ENCODE assay signal across 8 cellular contexts in genomic region chr2:8836979-8837794, GRCh38. TPM values are rescaled to one million over a fixed set of nuclear protein-coding genes. Genes with fewer than 3 reads are reported as not detected.
DNase-seq lines count a peak whose midpoint lies in the region; ATAC-seq and TF ChIP-seq lines count a peak whose summit lies in the region.

KIDINS220 (minus strand) TSS chr2:8837613; CDS start chr2:8827093, 10,520 bp downstream.

- no peaks in the 10 kb centered on the region for H3K9me3 ChIP-seq in CD4-positive, CD25-positive, alpha-beta regulatory T cell (ENCODE audit: control insufficient read depth in 2 of 2, low read length in 2 of 2)
- H3K9me3 ChIP-seq in lung (ENCODE audit: control insufficient read depth in 2 of 2, insufficient read depth in 1 of 2, low read length in 1 of 2) = no peaks in the 10 kb centered on the region

- no peaks in the 10 kb centered on the region for H3K36me3 ChIP-seq in CD4-positive, CD25-positive, alpha-beta regulatory T cell (ENCODE audit: control insufficient read depth, insufficient read depth, low read length)
- H3K36me3 ChIP-seq in lung (ENCODE audit: control insufficient read depth in 2 of 2, insufficient read depth in 2 of 2, low read length in 2 of 2) = no peaks in the 10 kb centered on the region

- peaks cover 15 to 51% (median 34%) of the 10 kb centered on the region in 4 donors for H3K4me1 Mint-ChIP-seq in CD4-positive, CD25-positive, alpha-beta regulatory T cell

- 1% methylated on average over 65 to 67 of the region's 67 CpGs for WGBS in lung, 2 donors

- H3K4me3 ChIP-seq in CD4-positive, CD25-positive, alpha-beta regulatory T cell (ENCODE audit: low read depth, low read length) = peak within 1 kb of the TSS; percentile 94
- H3K4me3 ChIP-seq in lung = peak within 1 kb of the TSS; percentile 79

- H3K27ac ChIP-seq in CD4-positive, CD25-positive, alpha-beta regulatory T cell (ENCODE audit: insufficient read depth, low read length, poor library complexity, severe bottlenecking) = peak within 1 kb of the TSS; percentile 71
- peak within 1 kb of the TSS; percentile 68 to 81 for H3K27ac ChIP-seq in lung (ENCODE audit: low read depth in 1 of 2, low read length in 1 of 2)

- peak; percentile 96 to 97 for ATAC-seq in CD4-positive, CD25-positive, alpha-beta regulatory T cell (ENCODE audit: low read depth in 2 of 2)
- ATAC-seq in GM19395 (IDR thresholded peaks at IDR 0.05; ENCODE audit: unreplicated experiment) (peak; percentile 87), HG03558 (IDR thresholded peaks at IDR 0.05; ENCODE audit: extremely low read depth, unreplicated experiment) (peak; percentile 58), lung (ENCODE audit: insufficient read depth, low FRiP score) (peak; percentile 98)

- peak within 1 kb of the TSS; percentile 97 to 99 (median 99) for H3K27ac Mint-ChIP-seq in CD4-positive, CD25-positive, alpha-beta regulatory T cell

- H3K27me3 ChIP-seq in CD4-positive, CD25-positive, alpha-beta regulatory T cell (ENCODE audit: control insufficient read depth, insufficient read depth, low read length) = no peaks in the 10 kb centered on the region
- H3K27me3 ChIP-seq in lung (ENCODE audit: control insufficient read depth, insufficient read depth) = no peaks in the 10 kb centered on the region

- DNase-seq in CD4-positive, CD25-positive, alpha-beta regulatory T cell = peak; percentile 80 to 87 (median 84)
- DNase-seq in NCI-H748 treated with DMSO at 0.1 percent for 48 hours (lab: John Stamatoyannopoulos, UW) = peak; percentile 67
- peak; percentile 51 to 81 for DNase-seq in activated CD8-positive, alpha-beta memory T cell treated with anti-CD3 and anti-CD28 coated beads for 1 hour (ENCODE audit: extremely low read depth in 1 of 2, low read depth in 1 of 2)
- DNase-seq in effector CD4-positive, alpha-beta T cell = peak; percentile 78
- DNase-seq in lung (ENCODE audit: low spot score) = peak; percentile 86
- peak; percentile 73 to 82 (median 76) for DNase-seq in stimulated activated CD4-positive, alpha-beta T cell treated with anti-CD3 and anti-CD28 coated beads, TNF-alpha, amount 100 ng/mL, for 4 hours (ENCODE audit: low read depth in 3 of 3)

- H3K27me3 Mint-ChIP-seq in CD4-positive, CD25-positive, alpha-beta regulatory T cell = peaks cover 4% of the 10 kb centered on the region

- H3K9me3 Mint-ChIP-seq in CD4-positive, CD25-positive, alpha-beta regulatory T cell = peaks cover 0 to 2% (median 0%) of the 10 kb centered on the region in 7 donors

- no peak for TF ChIP-seq CTCF in lung (IDR thresholded peaks at IDR 0.05; ENCODE audit: control extremely low read depth, extremely low read depth)

- peaks cover 11% of the 10 kb centered on the region for H3K36me3 Mint-ChIP-seq in CD4-positive, CD25-positive, alpha-beta regulatory T cell

- H3K4me3 Mint-ChIP-seq in CD4-positive, CD25-positive, alpha-beta regulatory T cell = peak within 1 kb of the TSS; percentile 98 to 100 (median 100)

- H3K4me1 ChIP-seq in CD4-positive, CD25-positive, alpha-beta regulatory T cell (ENCODE audit: control insufficient read depth, insufficient read depth, low read length, poor library complexity, severe bottlenecking) = peaks cover 36% of the 10 kb centered on the region
- peaks cover 13% of the 10 kb centered on the region in 2 donors for H3K4me1 ChIP-seq in lung (ENCODE audit: control insufficient read depth in 2 of 2, insufficient read depth in 2 of 2, low read length in 2 of 2)

RNA-seq across cellular contexts. Expression of gene KIDINS220, which starts in this region (rescaled TPM):
- total RNA-seq in CD4-positive, CD25-positive, alpha-beta regulatory T cell = 52.2 TPM
- polyA plus RNA-seq in CD4-positive, CD25-positive, alpha-beta regulatory T cell = 10 to 100 TPM in 3 of 4 donors, 1 to 10 TPM in 1; 9.9 to 20.5 (median 18.9) TPM
- total RNA-seq in lung = 100 to 1,000 TPM in 1 of 2 donors, 10 to 100 TPM in 1; 50.2 to 211 TPM
- 10 to 100 TPM; 16.2 to 22.6 TPM for polyA plus RNA-seq in lung

Comparison
In these comparisons a context has a peak if more than half of its experiments do, and no peak if none do; other contexts are left out.
1. Peak in every context shown above with its lines: DNase-seq, ATAC-seq, H3K4me3 ChIP-seq and H3K27ac ChIP-seq.